ENCODE assay signal across 8 cellular contexts in the genomic region with DNA sequence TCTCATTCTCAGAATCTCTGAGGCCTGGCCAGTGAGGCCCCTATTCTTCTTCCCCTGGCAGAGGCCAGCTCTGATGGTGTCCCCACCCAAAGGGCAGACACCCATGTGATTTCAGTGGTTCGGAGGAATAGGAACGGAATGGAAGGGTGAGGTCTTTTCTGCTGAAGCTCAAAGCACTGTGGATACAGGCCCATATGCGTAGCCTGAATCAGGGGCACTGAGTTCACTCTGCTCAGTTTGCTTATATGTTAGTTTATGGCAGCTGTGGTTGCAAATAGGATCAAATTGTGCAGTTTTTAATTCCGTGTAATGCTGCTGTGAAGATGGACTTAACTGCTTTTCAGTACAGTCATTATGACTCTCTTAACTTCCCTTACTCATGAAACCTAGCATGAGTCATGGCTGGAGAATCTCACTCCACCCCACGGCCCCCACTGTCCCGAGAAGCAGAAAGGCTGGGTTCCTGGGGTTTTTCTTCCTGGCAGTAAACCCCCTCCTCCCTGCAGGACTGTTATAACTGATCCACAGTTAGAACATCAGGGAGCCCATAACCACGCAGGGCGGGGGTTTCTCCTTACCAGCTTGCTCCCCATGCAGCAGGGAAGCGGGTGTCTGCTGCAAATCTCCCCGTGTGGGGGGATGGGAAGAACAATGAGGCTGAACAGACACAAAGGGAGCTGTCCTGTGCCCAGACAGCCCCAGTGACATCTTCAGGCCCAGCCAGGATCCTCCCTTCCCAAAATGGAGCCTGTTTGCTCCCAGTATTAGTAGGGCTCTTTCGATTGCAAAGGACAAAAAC.
DNase-seq lines count a peak whose midpoint lies in the region; ATAC-seq, FAIRE-seq and TF ChIP-seq lines count a peak whose summit lies in the region.

No MANE protein-coding gene starts in this region.

- peak; percentile 89 for DNase-seq in AG08396 (ENCODE audit: low spot score)
- no peak for DNase-seq in activated B cell treated with CpG ODN at 0.5 μM for 24 hours
- no peak for DNase-seq in sciatic nerve (ENCODE audit: low spot score)
- no peak for DNase-seq in pons (ENCODE audit: low spot score)
- no peak for DNase-seq in D721Med (ENCODE audit: insufficient read length, low spot score)

- H3K4me1 ChIP-seq in gastroesophageal sphincter = peaks cover 3 to 51% (median 38%) of the 10 kb centered on the region in 3 donors

- no peak overlapping the region for H3K4me3 ChIP-seq in gastroesophageal sphincter

- peak; percentile 63 for ATAC-seq in GM19043 (IDR thresholded peaks at IDR 0.05; ENCODE audit: low read depth, unreplicated experiment)
- peak; percentile 81 for ATAC-seq in HG03469 (IDR thresholded peaks at IDR 0.05; ENCODE audit: unreplicated experiment)
- ATAC-seq in activated B cell treated with CpG ODN at 0.5 μM for 24 hours (ENCODE audit: low read depth) = peak; percentile 72
- ATAC-seq in gastroesophageal sphincter = peak; percentile 86
- peak; percentile 82 for ATAC-seq in sciatic nerve

- intact Hi-C loops in activated B cell treated with CpG ODN at 0.5 μM for 24 hours (cut with micrococcal nuclease) = no loop called here
- intact Hi-C loops in sciatic nerve (cut with DNase I) = no loop called here

- no peaks in the 10 kb centered on the region for H3K9me3 ChIP-seq in gastroesophageal sphincter

- no peak for TF ChIP-seq POLR2A in gastroesophageal sphincter (IDR thresholded peaks at IDR 0.05)

- H3K27me3 Mint-ChIP-seq in activated B cell treated with CpG ODN at 0.5 μM for 24 hours = no peaks in the 10 kb centered on the region

- no peak for TF ChIP-seq EP300 in gastroesophageal sphincter (IDR thresholded peaks at IDR 0.05)

- H3K27me3 ChIP-seq in gastroesophageal sphincter = no peaks in the 10 kb centered on the region

- H3K27ac ChIP-seq in gastroesophageal sphincter = peak overlapping the region in 3 of 4 donors; percentile 74 to 77 (median 75)

- no peak for FAIRE-seq in D721Med (lab: Jason Lieb, UNC)

- WGBS in gastroesophageal sphincter (ENCODE audit: low coverage in 1 of 2), 2 donors = 0 to 7% methylated on average over 1 to 6 of the region's 11 CpGs

- POLR2A ChIA-PET in activated B cell treated with CpG ODN at 0.5 μM for 24 hours (lab: Charles Lee) = no interaction called here

- CTCF ChIA-PET in activated B cell treated with CpG ODN at 0.5 μM for 24 hours (lab: Charles Lee) = no interaction called here

- TF ChIP-seq CTCF in activated B cell treated with CpG ODN at 0.5 μM for 24 hours (IDR thresholded peaks at IDR 0.05) (no peak), gastroesophageal sphincter (IDR thresholded peaks at IDR 0.05) (no peak), D721Med (IDR thresholded peaks at IDR 0.05; ENCODE audit: insufficient read depth, missing control alignments) (no peak)

- H3K36me3 Mint-ChIP-seq in activated B cell treated with CpG ODN at 0.5 μM for 24 hours (ENCODE audit: low read depth) = no peaks in the 10 kb centered on the region

- H3K27ac Mint-ChIP-seq in activated B cell treated with CpG ODN at 0.5 μM for 24 hours = no peak overlapping the region

- H3K36me3 ChIP-seq in gastroesophageal sphincter = no peaks in the 10 kb centered on the region

- H3K9me3 Mint-ChIP-seq in activated B cell treated with CpG ODN at 0.5 μM for 24 hours = no peaks in the 10 kb centered on the region

- peaks cover 21% of the 10 kb centered on the region for H3K4me1 Mint-ChIP-seq in activated B cell treated with CpG ODN at 0.5 μM for 24 hours

- H3K4me3 Mint-ChIP-seq in activated B cell treated with CpG ODN at 0.5 μM for 24 hours = no peak overlapping the region
